ENCODE assay signal across 1 cellular context in genomic region chr16:23316634-23317265, GRCh38.
A peak's percentile ranks its signal among the peaks of the same experiment; 100 is the strongest.
TF ChIP-seq lines count a peak whose summit lies in the region.

No MANE protein-coding gene starts in this region.

TF ChIP-seq in HepG2, 621 proteins besides CTCF, POLR2A, EP300 and RAD21 (continued from another document):
- TF ChIP-seq DMAP1 (CRISPR knock-in tag; IDR thresholded peaks at IDR 0.05) (no peak), KDM5A (IDR thresholded peaks at IDR 0.05; ENCODE audit: borderline replicate concordance, low read length) (no peak), MBNL3 (CRISPR knock-in tag; conservative IDR thresholded peaks at IDR 0.05) (no peak), MEIS2 (CRISPR knock-in tag; IDR thresholded peaks at IDR 0.05) (no peak), NBN (conservative IDR thresholded peaks at IDR 0.05) (peak; percentile 94; the same call in 1 of the 2 replicates), SP1 (IDR thresholded peaks at IDR 0.05) (peak; percentile 64; the same call in 1 of the 2 replicates), SP1 (CRISPR knock-in tag; IDR thresholded peaks at IDR 0.05) (no peak), MNT (IDR thresholded peaks at IDR 0.05) (peak; percentile 19; the same call in 1 of the 2 replicates), RCOR2 (CRISPR knock-in tag; IDR thresholded peaks at IDR 0.05) (no peak), ZNF446 (CRISPR knock-in tag; IDR thresholded peaks at IDR 0.05) (no peak), TRIM22 (IDR thresholded peaks at IDR 0.05) (peak; percentile 97), TEAD3 (CRISPR knock-in tag; optimal IDR thresholded peaks at IDR 0.05; ENCODE audit: borderline replicate concordance) (no peak), ZNF530 (CRISPR knock-in tag; IDR thresholded peaks at IDR 0.05; ENCODE audit: low read depth) (no peak), MZF1 (CRISPR knock-in tag; IDR thresholded peaks at IDR 0.05; ENCODE audit: borderline replicate concordance) (no peak), ZNF282 (IDR thresholded peaks at IDR 0.05; ENCODE audit: partially characterized antibody) (peak; percentile 94)
TF ChIP-seq in HepG2: peak in this region for 17.
